In genomic region chr20:3788685-3789155, GRCh38 we compare ENCODE assay signal across 10 cellular contexts. TPM values are rescaled to one million over a fixed set of nuclear protein-coding genes. Genes with fewer than 3 reads are reported as not detected.
DNase-seq lines count a peak whose midpoint lies in the region; ATAC-seq and TF ChIP-seq lines count a peak whose summit lies in the region.
"Had no signal": no experiment of that assay in that cellular context is flagged by ENCODE, and none has a peak within 500 bp of the region (broad histone marks: within the 10 kb centered on the region; RNA-seq: fewer than 3 reads in every experiment).

No MANE protein-coding gene starts in this region.

- ATAC-seq in activated CD4-positive, alpha-beta T cell treated with anti-CD3 and anti-CD28 coated beads for 36 hours: no peak
- ATAC-seq in activated B cell treated with CpG ODN at 0.5 μM for 24 hours (ENCODE audit: low read depth) (no peak), HG03342 (IDR thresholded peaks at IDR 0.05; ENCODE audit: unreplicated experiment) (no peak), GM18861 (IDR thresholded peaks at IDR 0.05; ENCODE audit: unreplicated experiment) (no peak)
- no peak for ATAC-seq in natural killer cell treated with Interleukin-12 subunit alpha and Interleukin-12 subunit beta and Interleukin-15 and Interleukin-18, amount 100 ng/mL, for 72 hours
- ATAC-seq: stimulated activated naive CD8-positive, alpha-beta T cell treated with anti-CD3 and anti-CD28 coated beads, Interleukin-15, Interleukin-2, amounts not matched to agents 100 U/mL and 50 U/mL, for 24 hours had no signal

- peaks cover 9% of the 10 kb centered on the region for H3K36me3 Mint-ChIP-seq in activated CD4-positive, alpha-beta T cell treated with anti-CD3 and anti-CD28 coated beads, Interleukin-2, amount 10 ng/mL, durations not matched to agents 24 days and 14 days (ENCODE audit: low read depth)
- peaks cover 8% of the 10 kb centered on the region for H3K36me3 Mint-ChIP-seq in activated CD4-positive, alpha-beta T cell treated with anti-CD3 and anti-CD28 coated beads for 36 hours (ENCODE audit: low read depth)
- peaks cover 7% of the 10 kb centered on the region for H3K36me3 Mint-ChIP-seq in activated B cell treated with CpG ODN at 0.5 μM for 24 hours (ENCODE audit: low read depth)
- H3K36me3 Mint-ChIP-seq in natural killer cell treated with Interleukin-12 subunit alpha and Interleukin-12 subunit beta and Interleukin-15 and Interleukin-18, amount 100 ng/mL, for 72 hours: no peaks in the 10 kb centered on the region

- H3K9me3 Mint-ChIP-seq in activated CD4-positive, alpha-beta T cell treated with anti-CD3 and anti-CD28 coated beads, Interleukin-2, amount 10 ng/mL, durations not matched to agents 24 days and 14 days: no peaks in the 10 kb centered on the region
- H3K9me3 Mint-ChIP-seq in activated CD4-positive, alpha-beta T cell treated with anti-CD3 and anti-CD28 coated beads for 36 hours (ENCODE audit: low read depth): no peaks in the 10 kb centered on the region
- no peaks in the 10 kb centered on the region for H3K9me3 Mint-ChIP-seq in activated B cell treated with CpG ODN at 0.5 μM for 24 hours
- no peaks in the 10 kb centered on the region for H3K9me3 Mint-ChIP-seq in natural killer cell treated with Interleukin-12 subunit alpha and Interleukin-12 subunit beta and Interleukin-15 and Interleukin-18, amount 100 ng/mL, for 72 hours

- DNase-seq in activated CD4-positive, alpha-beta T cell treated with anti-CD3 and anti-CD28 coated beads, Interleukin-2, amount 10 ng/mL, durations not matched to agents 24 days and 14 days: no peak
- no peak for DNase-seq in activated CD4-positive, alpha-beta T cell treated with anti-CD3 and anti-CD28 coated beads for 36 hours
- DNase-seq in H4 (ENCODE audit: low spot score): peak; percentile 47
- no peak for DNase-seq in activated B cell treated with CpG ODN at 0.5 μM for 24 hours
- no peak for DNase-seq in natural killer cell treated with Interleukin-12 subunit alpha and Interleukin-12 subunit beta and Interleukin-15 and Interleukin-18, amount 100 ng/mL, for 72 hours (ENCODE audit: low spot score)
- no peak for DNase-seq in GM19240 (ENCODE audit: insufficient read length, low spot score)
- DNase-seq: MG63; stimulated activated naive CD8-positive, alpha-beta T cell treated with anti-CD3 and anti-CD28 coated beads, Interleukin-15, Interleukin-2, amounts not matched to agents 100 U/mL and 50 U/mL, for 24 hours had no signal

- CTCF ChIA-PET in activated CD4-positive, alpha-beta T cell treated with anti-CD3 and anti-CD28 coated beads for 36 hours (lab: Charles Lee): interaction anchor here (0.6 to 6.3 kb wide), 6 partner anchors 20 to 141 kb away, joined by 3 to 44 read pairs (median 4); partner anchors contain the start of genes ADISSP and AP5S1
- CTCF ChIA-PET in activated B cell treated with CpG ODN at 0.5 μM for 24 hours (lab: Charles Lee): interaction anchor here (0.7 to 4.7 kb wide), 5 partner anchors 29 to 296 kb away, joined by 3 to 46 read pairs (median 5); partner anchors contain the start of gene AP5S1

- no peak for TF ChIP-seq CTCF in activated B cell treated with CpG ODN at 0.5 μM for 24 hours (IDR thresholded peaks at IDR 0.05)

- H3K4me1 Mint-ChIP-seq in activated CD4-positive, alpha-beta T cell treated with anti-CD3 and anti-CD28 coated beads, Interleukin-2, amount 10 ng/mL, durations not matched to agents 24 days and 14 days: peaks cover 23% of the 10 kb centered on the region
- H3K4me1 Mint-ChIP-seq in activated CD4-positive, alpha-beta T cell treated with anti-CD3 and anti-CD28 coated beads for 36 hours: peaks cover 27% of the 10 kb centered on the region
- peaks cover 24% of the 10 kb centered on the region for H3K4me1 Mint-ChIP-seq in activated B cell treated with CpG ODN at 0.5 μM for 24 hours
- peaks cover 21 to 24% of the 10 kb centered on the region in 2 donors for H3K4me1 Mint-ChIP-seq in natural killer cell treated with Interleukin-12 subunit alpha and Interleukin-12 subunit beta and Interleukin-15 and Interleukin-18, amount 100 ng/mL, for 72 hours (ENCODE audit: low read depth in 2 of 2)

- no peak overlapping the region for H3K4me3 Mint-ChIP-seq in activated CD4-positive, alpha-beta T cell treated with anti-CD3 and anti-CD28 coated beads, Interleukin-2, amount 10 ng/mL, durations not matched to agents 24 days and 14 days
- H3K4me3 Mint-ChIP-seq in activated CD4-positive, alpha-beta T cell treated with anti-CD3 and anti-CD28 coated beads for 36 hours: no peak overlapping the region
- peak overlapping the region; percentile 66 for H3K4me3 Mint-ChIP-seq in activated B cell treated with CpG ODN at 0.5 μM for 24 hours
- peak overlapping the region; percentile 42 for H3K4me3 Mint-ChIP-seq in natural killer cell treated with Interleukin-12 subunit alpha and Interleukin-12 subunit beta and Interleukin-15 and Interleukin-18, amount 100 ng/mL, for 72 hours

- intact Hi-C loops in activated CD4-positive, alpha-beta T cell treated with anti-CD3 and anti-CD28 coated beads, Interleukin-2, amount 10 ng/mL, durations not matched to agents 24 days and 14 days (cut with micrococcal nuclease): no loop called here
- intact Hi-C loops in activated CD4-positive, alpha-beta T cell treated with anti-CD3 and anti-CD28 coated beads for 36 hours (cut with DNase I, micrococcal nuclease): loop anchor here in 1 of 2 experiments (5.0 kb wide), 1 partner anchor 249 kb away; no protein-coding TSS in a partner anchor
- intact Hi-C loops in activated B cell treated with CpG ODN at 0.5 μM for 24 hours (cut with micrococcal nuclease): no loop called here

- POLR2A ChIA-PET in activated CD4-positive, alpha-beta T cell treated with anti-CD3 and anti-CD28 coated beads for 36 hours (lab: Charles Lee): interaction anchor here (0.8 kb wide), 1 partner anchor 99 kb away, joined by 6 read pairs; no protein-coding TSS in a partner anchor
- POLR2A ChIA-PET in activated B cell treated with CpG ODN at 0.5 μM for 24 hours (lab: Charles Lee): interaction anchor here (0.7 to 4.9 kb wide), 3 partner anchors 11 to 1403 kb away, joined by 3 to 65 read pairs (median 12); partner anchors contain the start of gene AP5S1

- H3K27me3 Mint-ChIP-seq in activated CD4-positive, alpha-beta T cell treated with anti-CD3 and anti-CD28 coated beads, Interleukin-2, amount 10 ng/mL, durations not matched to agents 24 days and 14 days: no peaks in the 10 kb centered on the region
- no peaks in the 10 kb centered on the region for H3K27me3 Mint-ChIP-seq in activated CD4-positive, alpha-beta T cell treated with anti-CD3 and anti-CD28 coated beads for 36 hours
- H3K27me3 Mint-ChIP-seq in activated B cell treated with CpG ODN at 0.5 μM for 24 hours: no peaks in the 10 kb centered on the region
- H3K27me3 Mint-ChIP-seq in natural killer cell treated with Interleukin-12 subunit alpha and Interleukin-12 subunit beta and Interleukin-15 and Interleukin-18, amount 100 ng/mL, for 72 hours: no peaks in the 10 kb centered on the region

- peak overlapping the region; percentile 58 for H3K27ac Mint-ChIP-seq in activated CD4-positive, alpha-beta T cell treated with anti-CD3 and anti-CD28 coated beads, Interleukin-2, amount 10 ng/mL, durations not matched to agents 24 days and 14 days
- no peak overlapping the region for H3K27ac Mint-ChIP-seq in activated CD4-positive, alpha-beta T cell treated with anti-CD3 and anti-CD28 coated beads for 36 hours
- no peak overlapping the region for H3K27ac Mint-ChIP-seq in activated B cell treated with CpG ODN at 0.5 μM for 24 hours
- peak overlapping the region; percentile 4 to 6 for H3K27ac Mint-ChIP-seq in natural killer cell treated with Interleukin-12 subunit alpha and Interleukin-12 subunit beta and Interleukin-15 and Interleukin-18, amount 100 ng/mL, for 72 hours

RNA-seq across cellular contexts. Expression of gene CENPB, which starts 2.2 kb away (rescaled TPM):
- total RNA-seq in activated CD4-positive, alpha-beta T cell treated with anti-CD3 and anti-CD28 coated beads, Interleukin-2, amount 10 ng/mL, durations not matched to agents 24 days and 14 days: 72.8 and 74.4 TPM in 2 replicates
- total RNA-seq in activated CD4-positive, alpha-beta T cell treated with anti-CD3 and anti-CD28 coated beads for 36 hours: 10 to 100 TPM; 46.2 to 48.3 TPM
- total RNA-seq in H4 (2014; rRNA removed; shearing (Covaris generic)): 24.3 and 45.5 TPM in 2 replicates
- 50.1 and 51.7 TPM in 2 replicates for total RNA-seq in activated B cell treated with CpG ODN at 0.5 μM for 24 hours
- 100 to 1,000 TPM in 1 of 2 donors, 10 to 100 TPM in 1; 75.4 to 118 TPM for total RNA-seq in natural killer cell treated with Interleukin-12 subunit alpha and Interleukin-12 subunit beta and Interleukin-15 and Interleukin-18, amount 100 ng/mL, for 72 hours

RNA-seq across cellular contexts. Expression of gene CDC25B, which starts 7.4 kb away (rescaled TPM):
- total RNA-seq in activated CD4-positive, alpha-beta T cell treated with anti-CD3 and anti-CD28 coated beads, Interleukin-2, amount 10 ng/mL, durations not matched to agents 24 days and 14 days: 70.7 and 75.5 TPM in 2 replicates
- 10 to 100 TPM; 79.8 to 96.2 TPM for total RNA-seq in activated CD4-positive, alpha-beta T cell treated with anti-CD3 and anti-CD28 coated beads for 36 hours
- total RNA-seq in H4 (2014; rRNA removed; shearing (Covaris generic)): 35.7 and 39.6 TPM in 2 replicates
- total RNA-seq in activated B cell treated with CpG ODN at 0.5 μM for 24 hours: 21.6 and 24.3 TPM in 2 replicates
- total RNA-seq in natural killer cell treated with Interleukin-12 subunit alpha and Interleukin-12 subunit beta and Interleukin-15 and Interleukin-18, amount 100 ng/mL, for 72 hours: 10 to 100 TPM; 38.9 to 84.1 TPM

RNA-seq across cellular contexts. Expression of gene SPEF1, which starts 7.5 kb away (rescaled TPM):
- not detected in 2 replicates for total RNA-seq in activated CD4-positive, alpha-beta T cell treated with anti-CD3 and anti-CD28 coated beads, Interleukin-2, amount 10 ng/mL, durations not matched to agents 24 days and 14 days
- total RNA-seq in activated CD4-positive, alpha-beta T cell treated with anti-CD3 and anti-CD28 coated beads for 36 hours: under 1 TPM in 1 of 2 experiments, not detected in 1; 0.14 TPM
- 0.21 TPM in 1 of 2 replicates, not detected in the other for total RNA-seq in H4 (2014; rRNA removed; shearing (Covaris generic))
- total RNA-seq in activated B cell treated with CpG ODN at 0.5 μM for 24 hours: not detected in 2 replicates
- under 1 TPM; 0.24 to 0.36 TPM for total RNA-seq in natural killer cell treated with Interleukin-12 subunit alpha and Interleukin-12 subunit beta and Interleukin-15 and Interleukin-18, amount 100 ng/mL, for 72 hours

RNA-seq across cellular contexts. Expression of gene ADISSP, which starts 21.2 kb away (rescaled TPM):
- 62.9 and 68.8 TPM in 2 replicates for total RNA-seq in activated CD4-positive, alpha-beta T cell treated with anti-CD3 and anti-CD28 coated beads, Interleukin-2, amount 10 ng/mL, durations not matched to agents 24 days and 14 days
- total RNA-seq in activated CD4-positive, alpha-beta T cell treated with anti-CD3 and anti-CD28 coated beads for 36 hours: 10 to 100 TPM; 46.5 to 57.3 TPM
- 38.3 and 38.9 TPM in 2 replicates for total RNA-seq in H4 (2014; rRNA removed; shearing (Covaris generic))
- total RNA-seq in activated B cell treated with CpG ODN at 0.5 μM for 24 hours: 29.9 and 31.1 TPM in 2 replicates
- 10 to 100 TPM; 29.5 to 89.2 TPM for total RNA-seq in natural killer cell treated with Interleukin-12 subunit alpha and Interleukin-12 subunit beta and Interleukin-15 and Interleukin-18, amount 100 ng/mL, for 72 hours

RNA-seq across cellular contexts. Expression of gene AP5S1, which starts 31.6 kb away (rescaled TPM):
- total RNA-seq in activated CD4-positive, alpha-beta T cell treated with anti-CD3 and anti-CD28 coated beads, Interleukin-2, amount 10 ng/mL, durations not matched to agents 24 days and 14 days: 13.0 and 13.5 TPM in 2 replicates
- total RNA-seq in activated CD4-positive, alpha-beta T cell treated with anti-CD3 and anti-CD28 coated beads for 36 hours: 10 to 100 TPM in 1 of 2 experiments, 1 to 10 TPM in 1; 9.1 to 11.3 TPM
- total RNA-seq in H4 (2014; rRNA removed; shearing (Covaris generic)): 16.7 and 16.9 TPM in 2 replicates
- total RNA-seq in activated B cell treated with CpG ODN at 0.5 μM for 24 hours: 13.4 and 13.5 TPM in 2 replicates
- 10 to 100 TPM; 13.5 to 19.7 TPM for total RNA-seq in natural killer cell treated with Interleukin-12 subunit alpha and Interleukin-12 subunit beta and Interleukin-15 and Interleukin-18, amount 100 ng/mL, for 72 hours

Comparison
In these comparisons a context has a peak if more than half of its experiments do, and no peak if none do; other contexts are left out.
1. H3K27ac Mint-ChIP-seq: peak in activated CD4-positive, alpha-beta T cell treated with anti-CD3 and anti-CD28 coated beads, Interleukin-2, amount 10 ng/mL, durations not matched to agents 24 days and 14 days (single experiment) and natural killer cell treated with Interleukin-12 subunit alpha and Interleukin-12 subunit beta and Interleukin-15 and Interleukin-18, amount 100 ng/mL, for 72 hours (2 of 2); none in activated CD4-positive, alpha-beta T cell treated with anti-CD3 and anti-CD28 coated beads for 36 hours (single experiment) and activated B cell treated with CpG ODN at 0.5 μM for 24 hours (single experiment).
2. H3K4me3 Mint-ChIP-seq: peak in activated B cell treated with CpG ODN at 0.5 μM for 24 hours (single experiment) and natural killer cell treated with Interleukin-12 subunit alpha and Interleukin-12 subunit beta and Interleukin-15 and Interleukin-18, amount 100 ng/mL, for 72 hours (single experiment); none in activated CD4-positive, alpha-beta T cell treated with anti-CD3 and anti-CD28 coated beads, Interleukin-2, amount 10 ng/mL, durations not matched to agents 24 days and 14 days (single experiment) and activated CD4-positive, alpha-beta T cell treated with anti-CD3 and anti-CD28 coated beads for 36 hours (single experiment).